ENCODE assay signal across 8 cellular contexts in the genomic region with DNA sequence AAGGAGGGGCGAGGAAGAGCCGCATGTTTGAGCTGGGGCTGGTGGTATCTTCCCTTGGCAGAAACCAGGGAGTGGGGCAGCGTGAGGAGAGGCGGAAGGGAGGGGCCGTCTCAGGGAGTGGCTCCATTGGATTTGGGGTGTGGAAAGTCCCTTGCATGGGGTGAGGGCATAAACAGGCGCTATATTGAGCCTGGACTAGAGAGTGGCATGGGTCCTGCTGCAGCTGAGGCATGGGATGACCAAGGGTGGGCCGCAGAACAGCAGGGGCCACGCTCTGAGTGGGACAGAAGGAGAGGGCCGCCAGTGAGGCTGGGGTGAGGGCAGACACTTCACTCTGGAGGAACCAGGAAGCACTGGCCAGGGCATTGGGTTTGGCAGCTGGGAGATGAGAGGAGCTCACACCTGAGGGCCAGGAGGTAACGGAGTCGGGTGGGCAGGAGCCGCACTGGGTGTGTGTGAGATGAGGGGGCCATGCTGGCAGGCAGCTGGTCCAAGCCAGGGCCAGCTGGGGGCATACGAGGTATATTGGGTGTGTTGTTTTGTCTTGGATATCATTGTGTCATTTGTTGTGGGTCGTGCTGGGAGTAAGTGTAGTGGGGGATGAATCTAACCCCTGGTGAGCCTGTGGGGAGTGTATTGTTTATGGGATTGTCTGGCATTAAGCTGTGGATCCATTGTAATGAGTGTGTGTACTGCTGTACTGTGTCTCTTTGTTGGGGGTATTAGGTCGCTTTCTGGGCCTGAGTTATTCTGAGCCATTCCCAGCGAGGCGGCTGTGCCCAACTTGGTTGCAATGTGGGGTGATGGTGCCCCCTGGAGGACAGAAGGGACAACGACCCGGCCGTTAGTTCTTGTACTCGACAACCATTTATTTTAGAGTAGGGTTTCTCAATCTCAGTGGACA. TPM values are rescaled to one million over a fixed set of nuclear protein-coding genes. Genes with fewer than 3 reads are reported as not detected.
A peak's percentile ranks its signal among the peaks of the same experiment; 100 is the strongest.
DNase-seq lines count a peak whose midpoint lies in the region; FAIRE-seq and TF ChIP-seq lines count a peak whose summit lies in the region.
"Not testable (repeated sequence)": the region's sequence is repeated elsewhere in the genome, so short reads cannot be mapped to it uniquely, and the experiment has no call there.

No MANE protein-coding gene starts in this region.

- CTCF ChIA-PET in H1 (lab: Charles Lee; ENCODE audit: partially characterized antibody), result interaction anchor here (0.6 to 4.2 kb wide), 17 partner anchors 9 to 250 kb away, joined by 3 to 42 read pairs (median 4); no protein-coding TSS in a partner anchor

- H3K4me1 ChIP-seq in H1 (replicated peaks in 1 of 4; ENCODE audit: control insufficient read depth in 3 of 4, insufficient read depth in 4 of 4, low read length in 3 of 4), result not testable (repeated sequence)

- not testable (repeated sequence) for H2AFZ ChIP-seq in H1 (ENCODE audit: low read length)

- TF ChIP-seq CTCF in 22Rv1 (IDR thresholded peaks at IDR 0.05) (peak; percentile 80), GM12865 (IDR thresholded peaks at IDR 0.05; ENCODE audit: insufficient read depth, low read depth, low read length, missing control alignments) (peak; percentile 69), H1 (IDR thresholded peaks at IDR 0.05; ENCODE audit: control extremely low read depth in 1 of 3, insufficient read depth in 1 of 3, low read depth in 1 of 3, low read length in 3 of 3) (peak; percentile 72 to 78 (median 77)), lower leg skin (IDR thresholded peaks at IDR 0.05) (peak in 1 of 3 donors; percentile 63)

- not testable (repeated sequence) for FAIRE-seq in H1 (lab: Jason Lieb, UNC)

- peak; percentile 81 to 82 for TF ChIP-seq RAD21 in H1 (IDR thresholded peaks at IDR 0.05 in 1 of 2, conservative IDR thresholded peaks at IDR 0.05 in 1 of 2; ENCODE audit: low read depth in 2 of 2, low read length in 2 of 2)

- not testable (repeated sequence) for H3K79me1 ChIP-seq in H1 (ENCODE audit: low read depth, low read length)

- H3K9ac ChIP-seq in H1 (replicated peaks in 1 of 4; ENCODE audit: extremely low read depth in 1 of 4, low read depth in 3 of 4, low read length in 3 of 4), result not testable (repeated sequence)

- not testable (repeated sequence) for H2BK20ac ChIP-seq in H1 (ENCODE audit: low read length)

- H3K36me3 ChIP-seq in H1 (ENCODE audit: control insufficient read depth in 2 of 4, insufficient read depth in 4 of 4, low read length in 3 of 4), result peaks cover 0 to 25% (median 10%) of the 10 kb centered on the region in 4 experiments; a peak in 3 of 8 replicates

- H3K27ac ChIP-seq in 22Rv1; H1 (ENCODE audit: low read depth, low read length): not testable (repeated sequence)

- WGBS in H1 (ENCODE audit: extremely low coverage in 1 of 2, insufficient coverage in 1 of 2, insufficient read length in 1 of 2, insufficient replicate concordance in 2 of 2, low coverage in 1 of 2, low lambda C conversion rate in 2 of 2, missing lambda C conversion rate in 1 of 2), 2 experiments, result 68% methylated on average over 20 of the region's 21 CpGs; no CpG with 5 or more reads in 1 of the 2 experiments
- 33 to 36% methylated on average over 21 of the region's 21 CpGs for WGBS in lower leg skin, 2 donors

- not testable (repeated sequence) for H4K20me1 ChIP-seq in H1 (replicated peaks in 1 of 2; ENCODE audit: control insufficient read depth in 1 of 2, insufficient read depth in 2 of 2, low read length in 2 of 2)

- H3K4ac ChIP-seq in H1 (replicated peaks; ENCODE audit: insufficient read length, low read depth, low read length), result not testable (repeated sequence)

- H3K27me3 ChIP-seq in H1 (replicated peaks in 1 of 4; ENCODE audit: control insufficient read depth in 3 of 4, extremely low read depth in 1 of 4, insufficient read depth in 3 of 4, low read length in 3 of 4), result not testable (repeated sequence)

- H4K91ac ChIP-seq in H1 (replicated peaks; ENCODE audit: insufficient read length, low read length), result not testable (repeated sequence)

- H2BK120ac ChIP-seq in H1 (replicated peaks; ENCODE audit: low read depth, low read length), result not testable (repeated sequence)

- POLR2A ChIA-PET in H1 (lab: Charles Lee; ENCODE audit: partially characterized antibody), result interaction anchor here (1.0 to 1.7 kb wide), 2 partner anchors 33 to 65 kb away, joined by 3 to 5 read pairs; no protein-coding TSS in a partner anchor

- H3K56ac ChIP-seq in H1 (replicated peaks; ENCODE audit: insufficient read length, low read depth, low read length), result not testable (repeated sequence)

- not testable (repeated sequence) for H3K4me2 ChIP-seq in H1 (ENCODE audit: insufficient read depth in 1 of 2, low read depth in 2 of 2, low read length in 2 of 2)

- not testable (repeated sequence) for H2BK12ac ChIP-seq in H1 (ENCODE audit: low read depth, low read length)

- H4K8ac ChIP-seq in H1 (ENCODE audit: extremely low read depth, insufficient read depth, low read length), result peak overlapping the region; percentile 58; the same call in 1 of the 2 replicates

- DNase-seq in GM12865 (ENCODE audit: low read depth) (peak; percentile 67), NCI-H1436 treated with DMSO at 0.1 percent for 48 hours (lab: John Stamatoyannopoulos, UW) (peak; percentile 5), SK-N-DZ (ENCODE audit: low spot score) (peak; percentile 61), activated T-helper 1 cell treated with Interleukin-2 at 50 U/mL for 16 hours (ENCODE audit: low read depth) (peak; percentile 30), H1 (ENCODE audit: low read depth in 1 of 2, low spot score in 2 of 2) (peak in 1 of 2 experiments; percentile 84), lower leg skin (ENCODE audit: low spot score in 2 of 2) (peak; percentile 79 to 96)
- peak; percentile 29 to 47 (median 42) for DNase-seq in stimulated activated CD4-positive, alpha-beta T cell treated with anti-CD3 and anti-CD28 coated beads, Interleukin-1b, Interleukin-23, amount 100 ng/mL, for 24 hours (ENCODE audit: low read depth in 4 of 4, low spot score in 1 of 4)

- H3K18ac ChIP-seq in H1 (ENCODE audit: extremely low read depth, low read length), result 0 out of 2 replicates have a peak overlapping the region, but pooled peaks have one; percentile 19

- not testable (repeated sequence) for H4K5ac ChIP-seq in H1 (ENCODE audit: insufficient read length, low read depth, low read length)

- intact Hi-C loops in lower leg skin (cut with DNase I; ENCODE audit: low total_unique reads), result loop anchor here (5.0 to 10.0 kb wide), 2 partner anchors 42 to 60 kb away; a partner anchor contains a TSS

- not testable (repeated sequence) for H3K4me3 ChIP-seq in GM12865 (ENCODE audit: low read depth, low read length); H1 (ENCODE audit: extremely low read depth in 1 of 4, insufficient read depth in 2 of 4, low read depth in 3 of 4, low read length in 4 of 4); lower leg skin (ENCODE audit: low read depth, poor library complexity, severe bottlenecking)

- not testable (repeated sequence) for H2AK5ac ChIP-seq in H1 (ENCODE audit: low read depth, low read length)

- not testable (repeated sequence) for H3K14ac ChIP-seq in H1 (ENCODE audit: insufficient read length)

- not testable (repeated sequence) for H3K23ac ChIP-seq in H1 (ENCODE audit: insufficient read length)

- not testable (repeated sequence) for H2BK5ac ChIP-seq in H1 (ENCODE audit: low read depth, low read length)

- H3K79me2 ChIP-seq in H1 (ENCODE audit: control insufficient read depth in 1 of 2, insufficient read depth in 2 of 2, low read length in 2 of 2), result not testable (repeated sequence)

- 0 out of 2 replicates have a peak overlapping the region, but pooled peaks have one; percentile 61 for H2BK15ac ChIP-seq in H1 (ENCODE audit: low read length)

- H3K23me2 ChIP-seq in H1 (ENCODE audit: low read depth, low read length), result not testable (repeated sequence)

- not testable (repeated sequence) for TF ChIP-seq EP300 in H1 (IDR thresholded peaks at IDR 0.05; ENCODE audit: borderline replicate concordance in 1 of 2, low read depth in 2 of 2, low read length in 2 of 2)

- not testable (repeated sequence) for H3K9me3 ChIP-seq in H1 (ENCODE audit: insufficient read depth in 2 of 2, low read depth in 1 of 2, low read length in 1 of 2)

- TF ChIP-seq POLR2A in H1 (IDR thresholded peaks at IDR 0.05; ENCODE audit: control extremely low read depth in 1 of 2, low read depth in 2 of 2, low read length in 2 of 2), result 0 out of 3 replicates have a peak, but pooled peaks of 1 of the 2 experiments have one; percentile 24
- not testable (repeated sequence) for TF ChIP-seq POLR2A in lower leg skin (IDR thresholded peaks at IDR 0.05)

TF ChIP-seq in H1, 55 proteins besides CTCF, POLR2A, EP300 and RAD21:
- 0 out of 2 replicates have a peak, but pooled peaks have one; percentile 41 for TF ChIP-seq YY1 (IDR thresholded peaks at IDR 0.05; ENCODE audit: low read depth, low read length)
TF ChIP-seq in H1: peak in this region for 1; not testable (repeated sequence) for 54.

RNA-seq across cellular contexts. Expression of a gene that starts 56.2 kb away (rescaled TPM):
- 18.2 and 21.7 TPM in 2 replicates for polyA plus RNA-seq in SK-N-DZ (2014; cell fraction: cytosol; rRNA removed)
- 20.8 and 21.0 TPM in 2 replicates for polyA plus RNA-seq in SK-N-DZ (2014; cell fraction: nucleus; rRNA removed)
- total RNA-seq in H1 (2021; fragmentation: NEBNext Ultra II Directional; extraction: Animal tissue kit (Norgen Biotek cat#: 25700)), result 107 and 108 TPM in 2 replicates
- 16.3 and 28.6 TPM in 2 replicates for polyA plus RNA-seq in H1 (2011; rRNA removed)
- polyA plus RNA-seq in H1 (2011; cell fraction: cytosol; rRNA removed), result 21.0 TPM
- 52.6 TPM for polyA plus RNA-seq in H1 (2011; cell fraction: nucleus; rRNA removed)
- polyA plus RNA-seq in H1 (2012, experiment 1 of 2), result 39.3 to 66.4 TPM (median 42.6 TPM) in 4 replicates
- 39.0 TPM for polyA plus RNA-seq in H1 (2012, experiment 2 of 2)
- polyA plus RNA-seq in H1 (2013, experiment 1 of 2), result 43.2 TPM
- 43.6 TPM for polyA plus RNA-seq in H1 (2013, experiment 2 of 2)
- 23.8 and 36.4 TPM in 2 replicates for polyA minus RNA-seq in H1 (2011; rRNA and poly(A)+ RNA removed)
- 25.8 TPM for polyA minus RNA-seq in H1 (2011; cell fraction: cytosol; rRNA and poly(A)+ RNA removed)
- 69.0 TPM for polyA minus RNA-seq in H1 (2011; cell fraction: nucleus; rRNA and poly(A)+ RNA removed)
- 100 to 1,000 TPM; 127 to 201 (median 149) TPM for total RNA-seq in lower leg skin
